In genomic region chr4:185304944-185305690, GRCh38 we compare ENCODE assay signal across 8 cellular contexts.
DNase-seq lines count a peak whose midpoint lies in the region; ATAC-seq and TF ChIP-seq lines count a peak whose summit lies in the region.

No MANE protein-coding gene starts in this region.

- H3K27me3 ChIP-seq in Caco-2 (replicated peaks; ENCODE audit: control insufficient read depth, insufficient read depth, low read length) (no peaks in the 10 kb centered on the region), SK-N-SH (ENCODE audit: insufficient read depth) (no peaks in the 10 kb centered on the region), psoas muscle (ENCODE audit: insufficient read depth in 3 of 3, low read length in 2 of 3) (no peaks in the 10 kb centered on the region)

- TF ChIP-seq EP300 in SK-N-SH (IDR thresholded peaks at IDR 0.05; ENCODE audit: borderline replicate concordance in 1 of 2, low read depth in 1 of 2, low read length in 1 of 2), result no peak

- H3K4me1 ChIP-seq in Caco-2, result peaks cover 15% of the 10 kb centered on the region
- peaks cover 0 to 21% of the 10 kb centered on the region in 2 experiments; a peak in 2 of 4 replicates for H3K4me1 ChIP-seq in SK-N-SH (ENCODE audit: control insufficient read depth in 1 of 2, insufficient read depth in 2 of 2, low read depth in 1 of 2, low read length in 1 of 2)
- no peaks in the 10 kb centered on the region for H3K4me1 ChIP-seq in psoas muscle

- WGBS in SK-N-SH (ENCODE audit: low lambda C conversion rate), result 91% methylated on average over 5 of the region's 5 CpGs
- WGBS in psoas muscle, 3 donors, result 73 to 77% (median 74%) methylated on average over 5 of the region's 5 CpGs

- peaks cover 18% of the 10 kb centered on the region for H3K4me1 Mint-ChIP-seq in Caco-2 (ENCODE audit: low read depth, unreplicated experiment)

- no peaks in the 10 kb centered on the region for H3K9me3 Mint-ChIP-seq in Caco-2 (ENCODE audit: unreplicated experiment)

- BruUV-seq in Caco-2 (replicated peaks; lab: Mats Ljungman, UMichigan), result no TSS peak

- H2AFZ ChIP-seq in SK-N-SH (ENCODE audit: low read depth), result no peak overlapping the region

- H3K4me3 Mint-ChIP-seq in Caco-2 (ENCODE audit: unreplicated experiment), result no peak overlapping the region

- intact Hi-C loops in Caco-2 (cut with micrococcal nuclease; ENCODE audit: unreplicated experiment) (loop anchor here (1.0 to 2.0 kb wide), 3 partner anchors 78 to 162 kb away; partner anchors contain the start of gene SLC25A4), psoas muscle (cut with DNase I) (no loop called here)

- CTCF ChIA-PET in Caco-2 (lab: Charles Lee), result no interaction called here
- CTCF ChIA-PET in SK-N-SH (lab: Yijun Ruan, JAX), result interaction anchor here (0.8 to 1.6 kb wide), 4 partner anchors 47 to 733 kb away, joined by 3 to 4 read pairs (median 4); partner anchors contain the start of gene SNX25

- H3K4me3 ChIP-seq in Caco-2 (ENCODE audit: low read depth, low read length) (no peak overlapping the region), SK-N-SH (ENCODE audit: low read depth in 2 of 2, low read length in 1 of 2) (no peak overlapping the region), psoas muscle (no peak overlapping the region)

- H3K27ac ChIP-seq in SK-N-SH (ENCODE audit: low read depth in 2 of 2, low read length in 1 of 2) (peak overlapping the region in 1 of 2 experiments; percentile 96; a peak in 3 of 4 replicates), psoas muscle (no peak overlapping the region)

- ATAC-seq in HG03139 (IDR thresholded peaks at IDR 0.05; ENCODE audit: unreplicated experiment) (peak; percentile 45), psoas muscle (peak; percentile 30 to 72 (median 53))

- H3K9ac ChIP-seq in SK-N-SH, result peak overlapping the region; percentile 52

- POLR2A ChIA-PET in Caco-2 (lab: Charles Lee), result no interaction called here
- POLR2A ChIA-PET in SK-N-SH (lab: Yijun Ruan, JAX), result no interaction called here

- no peaks in the 10 kb centered on the region for H4K20me1 ChIP-seq in SK-N-SH (ENCODE audit: insufficient read depth)

- DNase-seq in Caco-2 (peak; percentile 39 to 44), SK-N-SH (peak; percentile 28), fibroblast of gingiva (ENCODE audit: low read depth) (peak; percentile 8), psoas muscle (no peak), NCI-H446 treated with DMSO at 0.1 percent for 48 hours (lab: John Stamatoyannopoulos, UW) (no peak), DMS153 treated with DMSO at 0.1 percent for 48 hours (lab: John Stamatoyannopoulos, UW; ENCODE audit: unreplicated experiment) (no peak)

- no peaks in the 10 kb centered on the region for H3K9me3 ChIP-seq in Caco-2
- no peaks in the 10 kb centered on the region for H3K9me3 ChIP-seq in SK-N-SH
- H3K9me3 ChIP-seq in psoas muscle, result no peaks in the 10 kb centered on the region

- peaks cover 20% of the 10 kb centered on the region; the same call in 1 of the 2 replicates for H3K79me2 ChIP-seq in SK-N-SH (ENCODE audit: insufficient read depth)

- TF ChIP-seq RAD21 in SK-N-SH (IDR thresholded peaks at IDR 0.05; ENCODE audit: low read length), result peak; percentile 79

- no peaks in the 10 kb centered on the region for H3K27me3 Mint-ChIP-seq in Caco-2 (ENCODE audit: insufficient read depth, unreplicated experiment)

- H3F3A ChIP-seq in SK-N-SH (replicated peaks; ENCODE audit: insufficient read depth), result peaks cover 28% of the 10 kb centered on the region

- H3K36me3 Mint-ChIP-seq in Caco-2 (ENCODE audit: insufficient read depth, unreplicated experiment), result no peaks in the 10 kb centered on the region

- H3K9me2 ChIP-seq in SK-N-SH, result no peaks in the 10 kb centered on the region

- H3K36me3 ChIP-seq in Caco-2 (ENCODE audit: control insufficient read depth, insufficient read depth, low read length) (no peaks in the 10 kb centered on the region), SK-N-SH (replicated peaks in 1 of 2; ENCODE audit: control insufficient read depth in 1 of 2, insufficient read depth in 2 of 2, low read length in 1 of 2) (peaks cover 5 to 17% of the 10 kb centered on the region in 2 experiments), psoas muscle (ENCODE audit: insufficient read depth in 1 of 2, low read depth in 1 of 2) (peaks cover 0 to 1% of the 10 kb centered on the region in 2 donors)

- peak; percentile 24 for TF ChIP-seq POLR2A in GM19193 (IDR thresholded peaks at IDR 0.05; ENCODE audit: extremely low read depth, insufficient read depth, insufficient read length)

- H3K4me2 ChIP-seq in SK-N-SH, result peak overlapping the region; percentile 11; the same call in 1 of the 2 replicates

- peak overlapping the region; percentile 64 for H3K27ac Mint-ChIP-seq in Caco-2 (ENCODE audit: unreplicated experiment)

- peak; percentile 24 to 55 for TF ChIP-seq CTCF in Caco-2 (IDR thresholded peaks at IDR 0.05; ENCODE audit: insufficient read depth in 1 of 2, low read depth in 1 of 2, low read length in 1 of 2, severe bottlenecking in 1 of 2, unreplicated experiment in 1 of 2)
- peak; percentile 57 for TF ChIP-seq CTCF in SK-N-SH (IDR thresholded peaks at IDR 0.05)
- TF ChIP-seq CTCF in psoas muscle (IDR thresholded peaks at IDR 0.05), result peak; percentile 27

TF ChIP-seq in SK-N-SH, 30 proteins besides CTCF, POLR2A, EP300 and RAD21:
- TF ChIP-seq FOXJ3 (CRISPR knock-in tag; IDR thresholded peaks at IDR 0.05) (no peak), NFIC (IDR thresholded peaks at IDR 0.05; ENCODE audit: borderline replicate concordance) (no peak), FOXM1 (IDR thresholded peaks at IDR 0.05; ENCODE audit: low read depth) (no peak), SMC3 (IDR thresholded peaks at IDR 0.05; ENCODE audit: low read depth, low read length) (peak; percentile 63), GATA2 (CRISPR knock-in tag; IDR thresholded peaks at IDR 0.05) (no peak)

Comparison
In these comparisons a context has a peak if more than half of its experiments do, and no peak if none do; other contexts are left out.
1. DNase-seq: peak in Caco-2 (2 of 2), SK-N-SH (single experiment) and fibroblast of gingiva (single experiment); none in psoas muscle (0 of 2), NCI-H446 treated with DMSO at 0.1 percent for 48 hours (single experiment) and DMS153 treated with DMSO at 0.1 percent for 48 hours (single experiment).
2. Peak in every context shown above with its lines, with median percentiles within 50 percentile points of each other: CTCF ChIP-seq.